In genomic region chr21:39568380-39568779, GRCh38 we compare ENCODE assay signal across 15 cellular contexts. TPM values are rescaled to one million over a fixed set of nuclear protein-coding genes. Genes with fewer than 3 reads are reported as not detected.
DNase-seq lines count a peak whose midpoint lies in the region; ATAC-seq and TF ChIP-seq lines count a peak whose summit lies in the region.
"Had no signal": no experiment of that assay in that cellular context is flagged by ENCODE, and none has a peak within 500 bp of the region (broad histone marks: within the 10 kb centered on the region; RNA-seq: fewer than 3 reads in every experiment).

No MANE protein-coding gene starts in this region.

- H3K27me3 ChIP-seq in GM23338 (ENCODE audit: insufficient read depth) (no peaks in the 10 kb centered on the region), aorta (ENCODE audit: control insufficient read depth in 1 of 2, insufficient read depth in 2 of 2, low read length in 1 of 2) (no peaks in the 10 kb centered on the region)
- H3K27me3 ChIP-seq: Peyer's patch had no signal

- peaks cover 3% of the 10 kb centered on the region; the same call in 1 of the 3 replicates for H3K4me1 Mint-ChIP-seq in GM23338
- H3K4me1 Mint-ChIP-seq: CD4-positive, alpha-beta memory T cell; T-helper 17 cell had no signal

- H3K27ac ChIP-seq in GM23338 (ENCODE audit: low read depth) (no peak overlapping the region), aorta (ENCODE audit: low read depth in 1 of 2, low read length in 2 of 2) (no peak overlapping the region)
- H3K27ac ChIP-seq: GM23248, Peyer's patch had no signal

- H3K4me1 ChIP-seq in GM23338 (ENCODE audit: insufficient read depth) (peaks cover 9% of the 10 kb centered on the region; the same call in 1 of the 2 replicates), aorta (ENCODE audit: control insufficient read depth in 1 of 2, insufficient read depth in 2 of 2, low read length in 2 of 2) (peaks cover 0 to 2% of the 10 kb centered on the region in 2 donors)
- H3K4me1 ChIP-seq: Peyer's patch had no signal

- intact Hi-C loops in aorta (cut with DNase I): no loop called here

- no peaks in the 10 kb centered on the region for H3F3A ChIP-seq in GM23338 (replicated peaks; ENCODE audit: low read depth)

- H3K36me3 ChIP-seq in GM23338 (ENCODE audit: insufficient read depth): no peaks in the 10 kb centered on the region
- H3K36me3 ChIP-seq in aorta (ENCODE audit: control insufficient read depth in 1 of 2, insufficient read depth in 2 of 2, low read length in 1 of 2): no peaks in the 10 kb centered on the region
- H3K36me3 ChIP-seq: Peyer's patch had no signal

- no peak overlapping the region for H3K27ac Mint-ChIP-seq in GM23338
- H3K27ac Mint-ChIP-seq: CD4-positive, alpha-beta memory T cell; T-helper 17 cell had no signal

- no peaks in the 10 kb centered on the region for H4K20me1 ChIP-seq in GM23338 (replicated peaks; ENCODE audit: insufficient read depth)

- no peak for TF ChIP-seq CTCF in GM23338 (conservative IDR thresholded peaks at IDR 0.05; ENCODE audit: low read depth in 2 of 2)

- peak; percentile 30 for DNase-seq in NCI-H2107 treated with DMSO at 0.1 percent for 48 hours (lab: John Stamatoyannopoulos, UW; ENCODE audit: unreplicated experiment)
- DNase-seq in NCI-H2107 (lab: John Stamatoyannopoulos, UW): no peak
- DNase-seq in GM23338 (ENCODE audit: low spot score): no peak
- DNase-seq in SHP77 treated with DMSO at 0.1 percent for 48 hours (lab: John Stamatoyannopoulos, UW): peak; percentile 36
- peak; percentile 25 for DNase-seq in renal cortical epithelial cell (ENCODE audit: low read depth)
- no peak for DNase-seq in aorta
- DNase-seq in NCI-H2196 (lab: John Stamatoyannopoulos, UW; ENCODE audit: unreplicated experiment): no peak
- DNase-seq: CD4-positive, alpha-beta memory T cell; GM23248; NCI-H1436; NCI-H226; NCI-H82; Peyer's patch; Right ventricle myocardium superior; T-helper 17 cell had no signal

- no peaks in the 10 kb centered on the region for H3K79me2 ChIP-seq in GM23338 (replicated peaks; ENCODE audit: insufficient read depth)

- no peaks in the 10 kb centered on the region for H3K36me3 Mint-ChIP-seq in GM23338 (ENCODE audit: low read depth)
- H3K36me3 Mint-ChIP-seq: CD4-positive, alpha-beta memory T cell had no signal

- H3K27me3 Mint-ChIP-seq in GM23338 (ENCODE audit: insufficient read depth, low read depth, poor library complexity): no peaks in the 10 kb centered on the region

- WGBS in aorta, 2 donors: 83 to 91% methylated on average over 7 of the region's 7 CpGs

- H3K4me3 ChIP-seq in GM23338 (no peak overlapping the region), aorta (ENCODE audit: low read length in 2 of 2) (no peak overlapping the region)
- H3K4me3 ChIP-seq: GM23248, Peyer's patch had no signal

- H3K4me3 Mint-ChIP-seq in GM23338: no peak overlapping the region
- H3K4me3 Mint-ChIP-seq: CD4-positive, alpha-beta memory T cell; T-helper 17 cell had no signal

- peaks cover 9% of the 10 kb centered on the region for H3K9me2 ChIP-seq in GM23338 (ENCODE audit: insufficient read depth)

- ATAC-seq in GM23338 (peak; percentile 47), aorta (ENCODE audit: low FRiP score) (no peak)
- ATAC-seq: T-helper 17 cell had no signal

- H2AFZ ChIP-seq in GM23338: 0 out of 2 replicates have a peak overlapping the region, but pooled peaks have one; percentile 10
- H2AFZ ChIP-seq: GM23248 had no signal

- no peaks in the 10 kb centered on the region for H3K9me3 ChIP-seq in aorta (ENCODE audit: control insufficient read depth, low read length)
- H3K9me3 ChIP-seq: Peyer's patch had no signal

- no peak overlapping the region for H3K4me2 ChIP-seq in GM23338

- no peaks in the 10 kb centered on the region for H3K9me3 Mint-ChIP-seq in GM23338

TF ChIP-seq in GM23338, 12 proteins besides CTCF, POLR2A, EP300 and RAD21:
- TF ChIP-seq POLR2AphosphoS5 (IDR thresholded peaks at IDR 0.05; ENCODE audit: low read depth): no peak
- TF ChIP-seq ZNF331 (CRISPR knock-in tag; IDR thresholded peaks at IDR 0.05; ENCODE audit: low read depth): no peak
- no peak for TF ChIP-seq CREB1 (CRISPR knock-in tag; IDR thresholded peaks at IDR 0.05; ENCODE audit: low read depth)
- TF ChIP-seq ZNF462 (CRISPR knock-in tag; IDR thresholded peaks at IDR 0.05): no peak
- TF ChIP-seq EZH2 (IDR thresholded peaks at IDR 0.05; ENCODE audit: low read depth, unreplicated experiment): no peak
- TF ChIP-seq JUNB (IDR thresholded peaks at IDR 0.05; ENCODE audit: unreplicated experiment): no peak

RNA-seq across cellular contexts. Expression of gene B3GALT5, which starts 44.4 kb away (rescaled TPM):
- 31.7 and 37.5 TPM in 2 replicates for total RNA-seq in GM23338 (2014; rRNA removed; shearing (Covaris generic))
- polyA plus RNA-seq in GM23338 (2016; fragmentation: Nextera tagmentation; extraction: Ambion mirVana) (6.2 TPM in 2 replicates), aorta (under 1 TPM; 0.10 to 0.50 TPM)
- total RNA-seq in renal cortical epithelial cell (2.3 and 8.7 TPM in 2 replicates), aorta (under 1 TPM; 0.21 to 0.39 TPM)
- total RNA-seq: CD4-positive, alpha-beta memory T cell; GM23248; T-helper 17 cell had no signal
- polyA plus RNA-seq: CD4-positive, alpha-beta memory T cell; GM23248 had no signal

Comparison
In these comparisons a context has a peak if more than half of its experiments do, and no peak if none do; other contexts are left out.
1. DNase-seq: peak in NCI-H2107 treated with DMSO at 0.1 percent for 48 hours (single experiment), SHP77 treated with DMSO at 0.1 percent for 48 hours (single experiment) and renal cortical epithelial cell (single experiment); none in NCI-H2107 (single experiment), GM23338 (single experiment), aorta (0 of 2) and NCI-H2196 (single experiment).